In genomic region chr17:17439971-17440843, GRCh38 we compare ENCODE assay signal across 8 cellular contexts. TPM values are rescaled to one million over a fixed set of nuclear protein-coding genes. Genes with fewer than 3 reads are reported as not detected.
DNase-seq lines count a peak whose midpoint lies in the region; ATAC-seq, FAIRE-seq and TF ChIP-seq lines count a peak whose summit lies in the region.

No MANE protein-coding gene starts in this region.

- TF ChIP-seq CTCF in GM12875 (IDR thresholded peaks at IDR 0.05; ENCODE audit: borderline replicate concordance, insufficient read depth, low read depth, low read length), result peak; percentile 78
- peak; percentile 62 for TF ChIP-seq CTCF in astrocyte (IDR thresholded peaks at IDR 0.05; ENCODE audit: insufficient read depth, low read depth, low read length)

- H3K36me3 Mint-ChIP-seq in astrocyte (ENCODE audit: low read depth, unreplicated experiment), result no peaks in the 10 kb centered on the region

- H3K4me2 ChIP-seq in astrocyte (ENCODE audit: low read length), result peak overlapping the region; percentile 16

- H3K27me3 Mint-ChIP-seq in astrocyte (ENCODE audit: low read depth, unreplicated experiment), result peaks cover 4% of the 10 kb centered on the region

- no peak overlapping the region for H3K9ac ChIP-seq in astrocyte (ENCODE audit: low read length)

- no peak overlapping the region for H3K27ac ChIP-seq in astrocyte (ENCODE audit: low read depth, low read length)

- no peak overlapping the region for H3K4me3 ChIP-seq in GM12875 (ENCODE audit: low read depth, low read length)
- no peak overlapping the region for H3K4me3 ChIP-seq in astrocyte (ENCODE audit: insufficient read depth, low read depth, low read length)

- no peak overlapping the region for H3K4me3 Mint-ChIP-seq in astrocyte (ENCODE audit: unreplicated experiment)

- no peaks in the 10 kb centered on the region for H3K36me3 ChIP-seq in astrocyte (ENCODE audit: insufficient read depth, low read length)

- peaks cover 22% of the 10 kb centered on the region for H3K4me1 ChIP-seq in astrocyte (ENCODE audit: insufficient read depth, low read length)

- DNase-seq in NCI-H187 treated with DMSO at 0.1 percent for 48 hours (lab: John Stamatoyannopoulos, UW) (peak; percentile 12), T-helper 9 cell (peak; percentile 69), astrocyte (ENCODE audit: low read depth) (no peak), inferior parietal cortex (ENCODE audit: extremely low spot score) (peak; percentile 42)
- DNase-seq in stimulated activated CD4-positive, alpha-beta T cell treated with anti-CD3 and anti-CD28 coated beads, Interleukin-4, amount 100 ng/mL, for 1 hour, result peak; percentile 74

- FAIRE-seq in astrocyte (lab: Jason Lieb, UNC), result no peak

- H3K9me3 ChIP-seq in astrocyte (ENCODE audit: insufficient read depth, low read depth, low read length), result no peaks in the 10 kb centered on the region

- ATAC-seq in HG03460 (IDR thresholded peaks at IDR 0.05; ENCODE audit: unreplicated experiment) (no peak), GM18868 (IDR thresholded peaks at IDR 0.05; ENCODE audit: unreplicated experiment) (no peak)

- H3K79me2 ChIP-seq in astrocyte (ENCODE audit: insufficient read depth, low read length), result no peaks in the 10 kb centered on the region

- peak overlapping the region; percentile 23 for H2AFZ ChIP-seq in astrocyte (ENCODE audit: low read depth, low read length)

- no peaks in the 10 kb centered on the region for H4K20me1 ChIP-seq in astrocyte (ENCODE audit: insufficient read depth, low read length)

- H3K27ac Mint-ChIP-seq in astrocyte (ENCODE audit: unreplicated experiment), result no peak overlapping the region

- peaks cover 6% of the 10 kb centered on the region for H3K4me1 Mint-ChIP-seq in astrocyte (ENCODE audit: low read depth, unreplicated experiment)

- no peaks in the 10 kb centered on the region for H3K9me3 Mint-ChIP-seq in astrocyte (ENCODE audit: unreplicated experiment)

- no peaks in the 10 kb centered on the region for H3K27me3 ChIP-seq in astrocyte (ENCODE audit: insufficient read depth, low read length)

RNA-seq across cellular contexts. Expression of gene MED9, which starts 36.6 kb away (rescaled TPM):
- total RNA-seq in astrocyte, result 7.7 and 9.4 TPM in 2 replicates

RNA-seq across cellular contexts. Expression of gene RASD1, which starts 56.0 kb away (rescaled TPM):
- 0.48 and 0.77 TPM in 2 replicates for total RNA-seq in astrocyte
